In genomic region chr6:36977470-36977941, GRCh38 we compare ENCODE assay signal across 1 cellular context.
TF ChIP-seq lines count a peak whose summit lies in the region.

No MANE protein-coding gene starts in this region.

TF ChIP-seq in endothelial cell of umbilical vein, 7 proteins besides CTCF, POLR2A, EP300 and RAD21 (continued from another document):
- TF ChIP-seq, protein P1, sequence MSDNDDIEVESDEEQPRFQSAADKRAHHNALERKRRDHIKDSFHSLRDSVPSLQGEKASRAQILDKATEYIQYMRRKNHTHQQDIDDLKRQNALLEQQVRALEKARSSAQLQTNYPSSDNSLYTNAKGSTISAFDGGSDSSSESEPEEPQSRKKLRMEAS (IDR thresholded peaks at IDR 0.05; ENCODE audit: insufficient read depth, insufficient read length), result no peak
- no peak for TF ChIP-seq EZH2 (IDR thresholded peaks at IDR 0.05; ENCODE audit: borderline replicate concordance, low read depth, low read length, severe bottlenecking)
- TF ChIP-seq POLR2AphosphoS5 (IDR thresholded peaks at IDR 0.05; ENCODE audit: insufficient read depth, low read depth, low read length), result no peak
TF ChIP-seq in endothelial cell of umbilical vein: peak in this region for 0.
